ENCODE assay signal across 15 cellular contexts in the genomic region with DNA sequence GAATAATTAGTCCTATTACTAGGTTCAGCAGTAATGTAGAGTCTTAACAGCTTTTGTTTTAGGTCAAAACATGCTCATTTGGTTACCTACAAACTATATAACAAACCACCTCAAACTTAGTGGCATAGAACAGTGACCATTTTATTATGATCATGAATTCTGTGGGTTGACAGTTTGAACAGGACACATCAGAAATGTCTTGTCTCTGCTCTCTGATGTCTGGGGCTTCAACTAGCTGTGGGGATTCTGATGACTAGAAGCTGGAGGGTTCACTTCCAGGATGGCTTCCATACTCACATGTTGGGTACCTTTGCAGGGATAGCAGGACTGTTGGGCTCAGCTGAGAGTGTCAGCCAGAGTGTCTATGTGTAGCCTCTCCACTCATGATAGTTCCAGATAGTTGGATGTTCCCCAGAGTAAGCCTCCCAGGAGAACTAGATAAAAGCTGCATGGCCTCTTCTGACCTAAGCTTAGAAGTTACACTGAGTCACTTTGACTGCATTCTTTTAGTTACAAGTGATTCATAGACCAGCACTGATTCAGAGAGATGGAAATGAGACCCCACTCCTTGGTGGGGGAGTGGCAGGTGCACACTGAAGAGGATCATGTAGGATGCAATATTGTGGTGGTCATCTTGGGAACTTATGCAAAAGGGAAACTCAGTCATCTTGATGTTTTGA. TPM values are rescaled to one million over a fixed set of nuclear protein-coding genes. Genes with fewer than 3 reads are reported as not detected.
DNase-seq lines count a peak whose midpoint lies in the region; ATAC-seq, FAIRE-seq and TF ChIP-seq lines count a peak whose summit lies in the region.
"Had no signal": no experiment of that assay in that cellular context is flagged by ENCODE, and none has a peak within 500 bp of the region (broad histone marks: within the 10 kb centered on the region; RNA-seq: fewer than 3 reads in every experiment).

No MANE protein-coding gene starts in this region.

- peaks cover 12% of the 10 kb centered on the region for H3K4me1 Mint-ChIP-seq in astrocyte (ENCODE audit: low read depth, unreplicated experiment)

- no peak overlapping the region for H3K27ac Mint-ChIP-seq in astrocyte (ENCODE audit: unreplicated experiment)
- H3K27ac Mint-ChIP-seq: mesothelial cell of epicardium had no signal

- peaks cover 4% of the 10 kb centered on the region for H3K79me2 ChIP-seq in astrocyte (ENCODE audit: insufficient read depth, low read length)

- H3K9me3 Mint-ChIP-seq in astrocyte (ENCODE audit: unreplicated experiment), result no peaks in the 10 kb centered on the region
- H3K9me3 Mint-ChIP-seq: brain, mesothelial cell of epicardium had no signal

- ATAC-seq in GM21825 (IDR thresholded peaks at IDR 0.05; ENCODE audit: unreplicated experiment) (no peak), HG03432 (IDR thresholded peaks at IDR 0.05; ENCODE audit: unreplicated experiment) (no peak), HG03378 (IDR thresholded peaks at IDR 0.05; ENCODE audit: unreplicated experiment) (no peak)

- peaks cover 10% of the 10 kb centered on the region for H3K4me1 ChIP-seq in astrocyte (ENCODE audit: insufficient read depth, low read length)
- H3K4me1 ChIP-seq: Caco-2 had no signal

- no peak for TF ChIP-seq CTCF in astrocyte (IDR thresholded peaks at IDR 0.05; ENCODE audit: insufficient read depth, low read depth, low read length)

- H3K9me3 ChIP-seq in astrocyte (ENCODE audit: insufficient read depth, low read depth, low read length), result no peaks in the 10 kb centered on the region
- H3K9me3 ChIP-seq: Caco-2, SJSA1 had no signal

- H3K4me2 ChIP-seq in astrocyte (ENCODE audit: low read length), result peak overlapping the region; percentile 58

- DNase-seq in stimulated activated CD4-positive, alpha-beta T cell treated with anti-CD3 and anti-CD28 coated beads, Interleukin-4, amount 100 ng/mL, for 24 hours, result peak; percentile 41
- DNase-seq in stimulated activated CD4-positive, alpha-beta T cell treated with anti-CD3 and anti-CD28 coated beads, Interleukin-4, amount 100 ng/mL, for 1 hour, result no peak
- DNase-seq in astrocyte (ENCODE audit: low read depth) (peak; percentile 46), kidney tubule cell (ENCODE audit: low spot score) (peak; percentile 72), NCI-H446 (lab: John Stamatoyannopoulos, UW) (no peak)
- DNase-seq: activated CD8-positive, alpha-beta memory T cell treated with anti-CD3 and anti-CD28 coated beads for 24 hours; Caco-2; NCI-H510A treated with DMSO at 0.1 percent for 48 hours; stimulated activated CD4-positive, alpha-beta T cell treated with anti-CD3 and anti-CD28 coated beads, Interleukin-12 subunit alpha, Interleukin-12 subunit beta, amount 100 ng/mL, for 4 hours had no signal

- no peak overlapping the region for H3K4me3 ChIP-seq in astrocyte (ENCODE audit: insufficient read depth, low read depth, low read length)
- H3K4me3 ChIP-seq: SJSA1 had no signal

- FAIRE-seq in astrocyte (lab: Jason Lieb, UNC), result peak; percentile 83

- no peaks in the 10 kb centered on the region for H3K36me3 Mint-ChIP-seq in astrocyte (ENCODE audit: low read depth, unreplicated experiment)
- H3K36me3 Mint-ChIP-seq: brain, mesothelial cell of epicardium had no signal

- no peaks in the 10 kb centered on the region for H3K27me3 ChIP-seq in astrocyte (ENCODE audit: insufficient read depth, low read length)
- H3K27me3 ChIP-seq: SJSA1 had no signal

- H3K27me3 Mint-ChIP-seq in astrocyte (ENCODE audit: low read depth, unreplicated experiment), result no peaks in the 10 kb centered on the region
- H3K27me3 Mint-ChIP-seq: brain had no signal

- H3K4me3 Mint-ChIP-seq in astrocyte (ENCODE audit: unreplicated experiment), result no peak overlapping the region
- H3K4me3 Mint-ChIP-seq: brain, mesothelial cell of epicardium had no signal

- no peaks in the 10 kb centered on the region for H3K36me3 ChIP-seq in astrocyte (ENCODE audit: insufficient read depth, low read length)
- H3K36me3 ChIP-seq: SJSA1 had no signal

- peak overlapping the region; percentile 66 for H3K27ac ChIP-seq in astrocyte (ENCODE audit: low read depth, low read length)
- H3K27ac ChIP-seq: SJSA1 had no signal

- H2AFZ ChIP-seq in astrocyte (ENCODE audit: low read depth, low read length), result no peak overlapping the region

- H4K20me1 ChIP-seq in astrocyte (ENCODE audit: insufficient read depth, low read length), result peaks cover 3% of the 10 kb centered on the region

- H3K9ac ChIP-seq in astrocyte (ENCODE audit: low read length), result peak overlapping the region; percentile 0

RNA-seq across cellular contexts. Expression of gene PLCL2, which starts 32.6 kb away (rescaled TPM):
- total RNA-seq in astrocyte, result 3.1 and 3.9 TPM in 2 replicates

Comparison
In these comparisons a context has a peak if more than half of its experiments do, and no peak if none do; other contexts are left out.
1. DNase-seq: peak in stimulated activated CD4-positive, alpha-beta T cell treated with anti-CD3 and anti-CD28 coated beads, Interleukin-4, amount 100 ng/mL, for 24 hours (single experiment), astrocyte (single experiment) and kidney tubule cell (single experiment); none in stimulated activated CD4-positive, alpha-beta T cell treated with anti-CD3 and anti-CD28 coated beads, Interleukin-4, amount 100 ng/mL, for 1 hour (single experiment) and NCI-H446 (0 of 2).